In genomic region chr20:35490736-35491181, GRCh38 we compare ENCODE assay signal across 8 cellular contexts. TPM values are rescaled to one million over a fixed set of nuclear protein-coding genes. Genes with fewer than 3 reads are reported as not detected.
DNase-seq lines count a peak whose midpoint lies in the region; ATAC-seq, FAIRE-seq and TF ChIP-seq lines count a peak whose summit lies in the region.

No MANE protein-coding gene starts in this region.

- H3K9me3 ChIP-seq in SU-DHL-6 (ENCODE audit: insufficient read depth, low read length): no peaks in the 10 kb centered on the region
- no peaks in the 10 kb centered on the region for H3K9me3 ChIP-seq in sigmoid colon
- no peaks in the 10 kb centered on the region for H3K9me3 ChIP-seq in uterus

- peak overlapping the region; percentile 70 for H2AFZ ChIP-seq in SU-DHL-6 (ENCODE audit: low read depth, low read length, severe bottlenecking)

- H3K9me2 ChIP-seq in SU-DHL-6 (replicated peaks; ENCODE audit: insufficient read depth, low read length): no peaks in the 10 kb centered on the region

- TF ChIP-seq POLR2A in sigmoid colon (IDR thresholded peaks at IDR 0.05): no peak
- TF ChIP-seq POLR2A in uterus (IDR thresholded peaks at IDR 0.05): no peak

- H3K27ac ChIP-seq in SU-DHL-6 (ENCODE audit: low read depth, low read length) (peak overlapping the region; percentile 79), sigmoid colon (no peak overlapping the region), foreskin keratinocyte (no peak overlapping the region), uterus (no peak overlapping the region)

- ATAC-seq in HG02884 (IDR thresholded peaks at IDR 0.05; ENCODE audit: unreplicated experiment): peak; percentile 89
- ATAC-seq in foreskin keratinocyte: no peak

- peak overlapping the region; percentile 91 for H3K9ac ChIP-seq in SU-DHL-6 (ENCODE audit: low read length)

- H3K4me3 ChIP-seq in SU-DHL-6 (ENCODE audit: insufficient read depth, low read length, poor library complexity, severe bottlenecking) (peak overlapping the region; percentile 85), sigmoid colon (peak overlapping the region in 3 of 4 donors; percentile 2 to 40 (median 3)), uterus (no peak overlapping the region)

- H3F3A ChIP-seq in SU-DHL-6 (ENCODE audit: insufficient read depth): 0 out of 2 replicates have a peak, but pooled peaks cover 4% of the 10 kb centered on the region

- peak overlapping the region; percentile 100 for H3K4me3 Mint-ChIP-seq in activated naive CD8-positive, alpha-beta T cell

- H3K27me3 ChIP-seq in SU-DHL-6 (ENCODE audit: low read length) (no peaks in the 10 kb centered on the region), sigmoid colon (no peaks in the 10 kb centered on the region), foreskin keratinocyte (no peaks in the 10 kb centered on the region), uterus (no peaks in the 10 kb centered on the region)

- no peaks in the 10 kb centered on the region for H3K27me3 Mint-ChIP-seq in activated naive CD8-positive, alpha-beta T cell

- intact Hi-C loops in sigmoid colon (cut with DNase I) (no loop called here), uterus (cut with DNase I; ENCODE audit: low total_unique reads) (no loop called here)

- H3K4me1 ChIP-seq in sigmoid colon (no peaks in the 10 kb centered on the region), foreskin keratinocyte (no peaks in the 10 kb centered on the region), uterus (no peaks in the 10 kb centered on the region)

- WGBS in sigmoid colon, 2 donors: 48 to 85% methylated on average over 6 of the region's 6 CpGs

- TF ChIP-seq CTCF in SU-DHL-6 (IDR thresholded peaks at IDR 0.05; ENCODE audit: insufficient read depth, low read length, poor library complexity, severe bottlenecking) (no peak), sigmoid colon (IDR thresholded peaks at IDR 0.05) (no peak), foreskin keratinocyte (conservative IDR thresholded peaks at IDR 0.05) (no peak), uterus (IDR thresholded peaks at IDR 0.05) (no peak)

- H3K4me1 Mint-ChIP-seq in activated naive CD8-positive, alpha-beta T cell (ENCODE audit: low read depth): peaks cover 53% of the 10 kb centered on the region

- FAIRE-seq in GM18507 (lab: Jason Lieb, UNC): peak; percentile 98

- H3K4me2 ChIP-seq in SU-DHL-6 (ENCODE audit: low read depth, low read length, poor library complexity, severe bottlenecking): peak overlapping the region; percentile 90

- H3K79me2 ChIP-seq in SU-DHL-6 (ENCODE audit: insufficient read depth, low read length): peaks cover 56% of the 10 kb centered on the region

- no peaks in the 10 kb centered on the region for H3K9me3 Mint-ChIP-seq in activated naive CD8-positive, alpha-beta T cell (ENCODE audit: low read depth)

- H3K36me3 ChIP-seq in SU-DHL-6 (ENCODE audit: low read length) (0 out of 2 replicates have a peak, but pooled peaks cover 4% of the 10 kb centered on the region), sigmoid colon (peaks cover 26 to 89% (median 35%) of the 10 kb centered on the region in 4 donors), uterus (no peaks in the 10 kb centered on the region)

- peak overlapping the region; percentile 98 for H3K27ac Mint-ChIP-seq in activated naive CD8-positive, alpha-beta T cell

- peaks cover 21% of the 10 kb centered on the region for H3K36me3 Mint-ChIP-seq in activated naive CD8-positive, alpha-beta T cell

- no peaks in the 10 kb centered on the region for H4K20me1 ChIP-seq in SU-DHL-6 (ENCODE audit: low read depth, low read length)

- TF ChIP-seq EP300 in sigmoid colon (IDR thresholded peaks at IDR 0.05): no peak

- DNase-seq in GM18507 (ENCODE audit: extremely low spot score, insufficient read length, low read depth) (peak; percentile 73), sigmoid colon (no peak), foreskin keratinocyte (no peak), uterus (no peak), NCI-H2081 (lab: John Stamatoyannopoulos, UW) (no peak)

RNA-seq across cellular contexts. Expression of gene CEP250, which starts 35.4 kb away (rescaled TPM):
- total RNA-seq in sigmoid colon (10 to 100 TPM; 12.8 to 35.2 (median 16.5) TPM), foreskin keratinocyte (30.6 and 36.1 TPM in 2 replicates), uterus (10 to 100 TPM in 3 of 4 donors, 1 to 10 TPM in 1; 9.2 to 44.2 (median 41.5) TPM)
- polyA plus RNA-seq in sigmoid colon (10 to 100 TPM in 1 of 3 donors, 1 to 10 TPM in 2; 6.6 to 20.7 (median 9.7) TPM), foreskin keratinocyte (9.9 and 12.1 TPM in 2 replicates)

RNA-seq across cellular contexts. Expression of gene C20orf173, which starts 38.7 kb away (rescaled TPM):
- total RNA-seq in sigmoid colon: not detected
- not detected for polyA plus RNA-seq in sigmoid colon
- not detected in 2 replicates for total RNA-seq in foreskin keratinocyte
- not detected in 2 replicates for polyA plus RNA-seq in foreskin keratinocyte
- not detected for total RNA-seq in uterus

RNA-seq across cellular contexts. Expression of gene ERGIC3, which starts 51.1 kb away (rescaled TPM):
- total RNA-seq in sigmoid colon: 100 to 1,000 TPM; 141 to 230 (median 195) TPM
- polyA plus RNA-seq in sigmoid colon: 100 to 1,000 TPM; 113 to 200 (median 184) TPM
- 168 and 180 TPM in 2 replicates for total RNA-seq in foreskin keratinocyte
- polyA plus RNA-seq in foreskin keratinocyte: 181 and 191 TPM in 2 replicates
- 100 to 1,000 TPM; 124 to 310 (median 195) TPM for total RNA-seq in uterus

RNA-seq across cellular contexts. Expression of gene GDF5, which starts 52.7 kb away (rescaled TPM):
- total RNA-seq in sigmoid colon: 1 to 10 TPM in 3 of 4 donors, under 1 TPM in 1; 0.82 to 2.8 (median 1.3) TPM
- under 1 TPM in 1 of 3 donors, not detected in 2; 0.74 TPM for polyA plus RNA-seq in sigmoid colon
- total RNA-seq in foreskin keratinocyte: 0.27 and 0.60 TPM in 2 replicates
- polyA plus RNA-seq in foreskin keratinocyte: 0.25 and 0.45 TPM in 2 replicates
- 1 to 10 TPM in 1 of 4 donors, under 1 TPM in 1, not detected in 2; 0.37 to 1.9 TPM for total RNA-seq in uterus

Comparison
In these comparisons a context has a peak if more than half of its experiments do, and no peak if none do; other contexts are left out.
1. H3K4me3 ChIP-seq: peak in SU-DHL-6 (single experiment) and sigmoid colon (3 of 4); none in uterus (0 of 2).